In the genomic region with DNA sequence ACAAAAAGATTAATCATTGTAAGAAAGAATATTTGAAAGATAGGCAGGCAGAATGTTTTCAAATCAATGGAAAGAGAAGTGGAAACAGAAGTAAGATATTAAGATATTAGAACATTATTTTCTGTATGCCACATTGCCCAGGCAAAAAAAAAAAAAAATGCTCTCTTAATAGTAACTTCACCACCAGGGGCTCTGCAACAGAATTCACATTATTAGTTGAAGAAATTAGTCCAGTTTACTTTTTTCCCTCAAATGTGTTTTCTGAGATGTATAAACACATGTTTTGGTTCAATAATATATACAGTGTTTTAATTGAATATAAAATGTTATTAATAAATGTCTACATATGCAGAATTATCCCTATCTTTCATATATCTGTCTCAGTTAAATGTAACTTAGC, we compare ENCODE assay signal across 19 cellular contexts.
DNase-seq lines count a peak whose midpoint lies in the region; ATAC-seq, FAIRE-seq and TF ChIP-seq lines count a peak whose summit lies in the region.
"Had no signal": no experiment of that assay in that cellular context is flagged by ENCODE, and none has a peak within 500 bp of the region (broad histone marks: within the 10 kb centered on the region; RNA-seq: fewer than 3 reads in every experiment).

No MANE protein-coding gene starts in this region.

- H3K79me2 ChIP-seq in Karpas-422 (ENCODE audit: low read length), result no peaks in the 10 kb centered on the region

- H3K9me3 ChIP-seq in Karpas-422 (ENCODE audit: low read length), result no peaks in the 10 kb centered on the region
- no peaks in the 10 kb centered on the region for H3K9me3 ChIP-seq in pancreas
- H3K9me3 ChIP-seq: ascending aorta, thyroid gland had no signal

- no peaks in the 10 kb centered on the region; the same call in 1 of the 2 replicates for H3K36me3 ChIP-seq in Karpas-422 (ENCODE audit: insufficient read depth, low read length)
- H3K36me3 ChIP-seq in pancreas, result no peaks in the 10 kb centered on the region
- H3K36me3 ChIP-seq: thyroid gland had no signal

- TF ChIP-seq CTCF in pancreas (IDR thresholded peaks at IDR 0.05), result no peak

- no peak overlapping the region for H3K27ac ChIP-seq in Karpas-422 (ENCODE audit: low read length)
- H3K27ac ChIP-seq in pancreas, result no peak overlapping the region
- H3K27ac ChIP-seq: ascending aorta, thyroid gland had no signal

- H3K4me2 ChIP-seq in Karpas-422 (ENCODE audit: low read depth, low read length, poor library complexity, severe bottlenecking), result no peak overlapping the region

- no peaks in the 10 kb centered on the region for H3K9me2 ChIP-seq in Karpas-422 (replicated peaks; ENCODE audit: insufficient read depth, low read length)

- FAIRE-seq in endometrium (lab: Jason Lieb, UNC) (peak; percentile 18), pancreas (lab: Jason Lieb, UNC) (peak; percentile 17), RCC 7860 (lab: Jason Lieb, UNC) (no peak)

- no peak for ATAC-seq in pancreas
- ATAC-seq: natural killer cell; stimulated activated memory B cell treated with anti-CD40 and anti-IgM and Interleukin-4, amounts not matched to agents 10 μg/mL and 1 μg/mL and 100 μg/mL, for 72 hours had no signal

- no peak overlapping the region for H3K9ac ChIP-seq in Karpas-422 (ENCODE audit: low read length)

- H3K27me3 ChIP-seq in Karpas-422 (ENCODE audit: low read length), result no peaks in the 10 kb centered on the region
- H3K27me3 ChIP-seq in pancreas, result no peaks in the 10 kb centered on the region
- H3K27me3 ChIP-seq: ascending aorta, thyroid gland had no signal

- H2AFZ ChIP-seq in Karpas-422 (ENCODE audit: low read length), result no peak overlapping the region

- no peaks in the 10 kb centered on the region for H4K20me1 ChIP-seq in Karpas-422 (ENCODE audit: insufficient read depth, low read depth, low read length)

- intact Hi-C loops in pancreas (cut with DNase I), result no loop called here

- H3K4me3 ChIP-seq in Karpas-422 (ENCODE audit: low read length) (no peak overlapping the region), pancreas (no peak overlapping the region)
- H3K4me3 ChIP-seq: ascending aorta, thyroid gland had no signal

- DNase-seq in COLO829 (ENCODE audit: low spot score) (peak; percentile 4), Karpas-422 (peak; percentile 46), pancreas (no peak), RPMI8226 (no peak), RCC 7860 (ENCODE audit: low spot score) (no peak), putamen (ENCODE audit: low spot score) (no peak)
- no peak for DNase-seq in activated naive CD4-positive, alpha-beta T cell (lab: John Stamatoyannopoulos, UW)
- DNase-seq: activated CD4-positive, alpha-beta T cell treated with anti-CD3 and anti-CD28 coated beads for 4 hours; activated CD8-positive, alpha-beta memory T cell treated with anti-CD3 and anti-CD28 coated beads, Interleukin-2, amount 50 U/mL, for 4 hours; CD4-positive, CD25-positive, alpha-beta regulatory T cell; cortex of kidney; erythroblast; natural killer cell; NCI-H1092; NCI-H524 treated with DMSO at 0.1 percent for 48 hours; thyroid gland had no signal

- H3K4me1 ChIP-seq in Karpas-422 (ENCODE audit: low read length) (no peaks in the 10 kb centered on the region), pancreas (no peaks in the 10 kb centered on the region)
- H3K4me1 ChIP-seq: ascending aorta, thyroid gland had no signal

Comparison
In these comparisons a context has a peak if more than half of its experiments do, and no peak if none do; other contexts are left out.
1. DNase-seq: peak in COLO829 (single experiment) and Karpas-422 (single experiment); none in pancreas (0 of 6), activated naive CD4-positive, alpha-beta T cell (0 of 4), RPMI8226 (single experiment), RCC 7860 (single experiment) and putamen (single experiment).